Comparison of ENCODE assay signal across 19 cellular contexts in the genomic region with DNA sequence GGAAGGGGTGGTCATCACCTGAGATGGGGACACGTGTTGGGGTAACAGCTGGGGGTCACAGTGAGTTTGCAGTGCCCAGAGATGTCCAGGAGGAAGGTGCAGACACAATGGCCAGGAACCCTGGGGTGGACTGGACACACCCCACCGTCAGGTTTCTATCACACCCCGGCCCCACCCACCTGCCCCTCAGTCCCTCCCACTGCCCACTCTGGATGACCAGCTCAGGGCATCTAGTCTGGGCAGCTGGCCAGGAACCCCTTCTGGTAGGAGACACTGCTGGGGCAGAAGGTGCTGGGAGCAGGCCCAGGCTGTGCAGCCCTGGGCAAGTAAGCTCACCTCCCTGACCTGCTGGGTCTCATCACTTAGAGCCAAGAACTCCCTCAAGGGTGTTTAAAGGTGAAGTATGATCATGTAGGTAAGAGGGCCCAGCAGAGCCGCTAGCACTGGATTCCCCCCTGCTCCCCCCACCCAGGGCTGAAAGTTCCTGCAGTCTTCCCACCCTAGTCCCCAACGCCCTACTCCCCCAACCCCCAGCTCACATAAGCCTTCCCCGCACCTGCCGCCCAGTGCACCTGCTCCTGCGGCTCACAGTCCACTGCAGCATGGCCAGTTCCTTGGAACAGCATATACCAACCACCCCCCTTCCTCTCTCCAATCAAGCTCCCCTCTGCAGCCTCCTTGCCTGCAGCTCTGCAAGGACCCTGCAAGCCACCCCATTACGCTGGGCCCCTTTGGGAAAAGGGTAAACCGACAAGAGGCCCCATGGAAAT.
"Had no signal": no experiment of that assay in that cellular context is flagged by ENCODE, and none has a peak within 500 bp of the region (broad histone marks: within the 10 kb centered on the region; RNA-seq: fewer than 3 reads in every experiment).

No MANE protein-coding gene starts in this region.

- H3K4me3 ChIP-seq: left lung, neural progenitor cell, pancreas had no signal

- H3K27me3 ChIP-seq: left lung, neural progenitor cell, pancreas had no signal

- H3K9me3 ChIP-seq: left lung, pancreas had no signal

- DNase-seq: activated CD4-positive, alpha-beta memory T cell treated with anti-CD3 and anti-CD28 coated beads, Interleukin-2, amount 10 ng/mL, durations not matched to agents 7 days and 5 days; activated CD4-positive, alpha-beta T cell treated with anti-CD3 and anti-CD28 coated beads for 36 hours; activated effector memory CD4-positive, alpha-beta T cell treated with Interleukin-2 at 50 U/mL for 16 hours; activated T-cell treated with anti-CD3 and anti-CD28 coated beads, Interleukin-2, amount 50 U/mL, for 4 hours; amniotic stem cell; central memory CD4-positive, alpha-beta T cell; cortex of kidney; effector CD8-positive, alpha-beta T cell; foreskin fibroblast; glutamatergic neuron; kidney; mesendoderm; stimulated activated CD4-positive, alpha-beta T cell treated with anti-CD3 and anti-CD28 coated beads, Interleukin-15, amount 100 ng/mL, for 24 hours; stimulated activated CD4-positive, alpha-beta T cell treated with anti-CD3 and anti-CD28 coated beads, Interleukin-4, amount 100 ng/mL, for 24 hours; stimulated activated naive CD4-positive, alpha-beta T cell; T-helper 2 cell had no signal

- ATAC-seq: activated CD4-positive, alpha-beta T cell treated with anti-CD3 and anti-CD28 coated beads for 36 hours; activated T-cell treated with anti-CD3 and anti-CD28 coated beads, Interleukin-2, amount 50 U/mL, for 4 hours; left lung; pancreas had no signal

- H3K27ac ChIP-seq: left lung, neural progenitor cell, pancreas had no signal

- H3K36me3 ChIP-seq: left lung, neural progenitor cell, pancreas had no signal

- H3K4me1 ChIP-seq: pancreas had no signal
